In the genomic region with DNA sequence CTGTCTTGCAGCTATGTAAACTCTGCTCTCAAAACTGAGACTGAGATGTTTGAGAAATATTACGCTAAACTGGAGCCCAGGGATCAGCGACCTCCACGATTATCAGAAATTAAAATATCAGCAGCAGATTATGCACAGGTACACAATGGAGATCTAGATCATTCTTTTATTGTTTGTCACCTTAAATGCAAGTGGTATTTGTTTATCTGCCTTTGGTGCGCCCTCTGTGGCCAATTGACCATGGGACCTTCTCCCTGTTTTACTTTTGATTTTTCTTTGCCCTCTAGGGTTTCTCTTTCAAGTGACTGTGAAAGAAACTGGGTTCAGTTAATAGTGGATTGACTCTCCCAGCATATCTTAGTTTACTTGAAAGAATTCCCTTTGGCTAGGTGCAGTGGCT, we compare ENCODE assay signal across 36 cellular contexts. TPM values are rescaled to one million over a fixed set of nuclear protein-coding genes. Genes with fewer than 3 reads are reported as not detected.
"Had no signal": no experiment of that assay in that cellular context is flagged by ENCODE, and none has a peak within 500 bp of the region (broad histone marks: within the 10 kb centered on the region; RNA-seq: fewer than 3 reads in every experiment).

No MANE protein-coding gene starts in this region.

- H3K27me3 ChIP-seq: ascending aorta, cardiac muscle cell had no signal

- H3K9me3 Mint-ChIP-seq: activated CD4-positive, alpha-beta T cell treated with anti-CD3 and anti-CD28 coated beads, Interleukin-2, amount 10 ng/mL, durations not matched to agents 24 days and 14 days; activated CD8-positive, alpha-beta T cell treated with anti-CD3 and anti-CD28 coated beads for 36 hours; activated naive CD4-positive, alpha-beta T cell treated with anti-CD3 and anti-CD28 coated beads, Interleukin-2, amount 50 U/mL, for 24 hours; activated naive CD8-positive, alpha-beta T cell treated with anti-CD3 and anti-CD28 coated beads, Interleukin-2, amount 10 ng/mL, durations not matched to agents 7 days and 5 days; activated T-cell treated with anti-CD3 and anti-CD28 coated beads, Interleukin-2, amount 50 U/mL, for 72 hours; activated T-helper 17 cell treated with anti-CD3 and anti-CD28 coated beads, Interleukin-2, amount 50 U/mL, for 72 hours; central memory CD8-positive, alpha-beta T cell had no signal

- ATAC-seq: activated CD8-positive, alpha-beta T cell treated with anti-CD3 and anti-CD28 coated beads for 36 hours; activated T-cell treated with anti-CD3 and anti-CD28 coated beads, Interleukin-2, amount 50 U/mL, for 72 hours; activated T-helper 17 cell treated with anti-CD3 and anti-CD28 coated beads, Interleukin-2, amount 50 U/mL, for 72 hours had no signal

- H3K27ac Mint-ChIP-seq: activated CD4-positive, alpha-beta T cell treated with anti-CD3 and anti-CD28 coated beads, Interleukin-2, amount 10 ng/mL, durations not matched to agents 24 days and 14 days; activated CD8-positive, alpha-beta T cell treated with anti-CD3 and anti-CD28 coated beads for 36 hours; activated naive CD4-positive, alpha-beta T cell treated with anti-CD3 and anti-CD28 coated beads, Interleukin-2, amount 50 U/mL, for 24 hours; activated naive CD8-positive, alpha-beta T cell treated with anti-CD3 and anti-CD28 coated beads, Interleukin-2, amount 10 ng/mL, durations not matched to agents 7 days and 5 days; activated T-cell treated with anti-CD3 and anti-CD28 coated beads, Interleukin-2, amount 50 U/mL, for 72 hours; activated T-helper 17 cell treated with anti-CD3 and anti-CD28 coated beads, Interleukin-2, amount 50 U/mL, for 72 hours had no signal

- DNase-seq: activated CD4-positive, alpha-beta T cell treated with anti-CD3 and anti-CD28 coated beads for 1 hour; activated CD4-positive, alpha-beta T cell treated with anti-CD3 and anti-CD28 coated beads, Interleukin-2, amount 10 ng/mL, durations not matched to agents 24 days and 14 days; activated CD4-positive, alpha-beta T cell treated with anti-CD3 and anti-CD28 coated beads, Interleukin-2, amount 50 U/mL, for 4 hours; activated CD4-positive, CD25-positive, alpha-beta regulatory T cell; activated CD8-positive, alpha-beta T cell treated with anti-CD3 and anti-CD28 coated beads for 36 hours; activated effector memory CD4-positive, alpha-beta T cell treated with anti-CD3 and anti-CD28 coated beads, Interleukin-2, amount 50 U/mL, for 16 hours; activated naive CD4-positive, alpha-beta T cell treated with Interleukin-2 at 50 U/mL for 16 hours; activated naive CD8-positive, alpha-beta T cell treated with anti-CD3 and anti-CD28 coated beads, Interleukin-2, amount 10 ng/mL, durations not matched to agents 7 days and 5 days; activated T-cell treated with anti-CD3 and anti-CD28 coated beads, Interleukin-2, amount 50 U/mL, for 1 hour; activated T-cell treated with anti-CD3 and anti-CD28 coated beads, Interleukin-2, amount 50 U/mL, for 72 hours; amygdala; NCI-H1092 treated with DMSO at 0.1 percent for 48 hours; NCI-H1417; NCI-H146; NCI-H187; NCI-H2029 treated with DMSO at 0.1 percent for 48 hours; NCI-H226; NCI-H446 treated with DMSO at 0.1 percent for 48 hours; NCI-H524; NCI-H69; NK-92 treated with Interleukin-12 subunit alpha and Interleukin-12 subunit beta, amount 100 ng/mL, for 24 hours; OCI-M1; Right ventricle myocardium superior; SW 1271; T-helper 1 cell; T-helper 2 cell; T-helper 9 cell; WERI-Rb-1 had no signal

- H3K4me1 Mint-ChIP-seq: activated T-helper 17 cell treated with anti-CD3 and anti-CD28 coated beads, Interleukin-2, amount 50 U/mL, for 72 hours had no signal

- H3K27me3 Mint-ChIP-seq: activated CD8-positive, alpha-beta T cell treated with anti-CD3 and anti-CD28 coated beads for 36 hours; activated naive CD4-positive, alpha-beta T cell treated with anti-CD3 and anti-CD28 coated beads, Interleukin-2, amount 50 U/mL, for 24 hours; activated T-helper 17 cell treated with anti-CD3 and anti-CD28 coated beads, Interleukin-2, amount 50 U/mL, for 72 hours had no signal

- H3K9me3 ChIP-seq: ascending aorta had no signal

- H3K4me3 ChIP-seq: ascending aorta, cardiac muscle cell had no signal

- H3K36me3 Mint-ChIP-seq: activated naive CD4-positive, alpha-beta T cell treated with anti-CD3 and anti-CD28 coated beads, Interleukin-2, amount 50 U/mL, for 24 hours; activated naive CD8-positive, alpha-beta T cell treated with anti-CD3 and anti-CD28 coated beads, Interleukin-2, amount 10 ng/mL, durations not matched to agents 7 days and 5 days had no signal

- H3K27ac ChIP-seq: ascending aorta, cardiac muscle cell, WERI-Rb-1 had no signal

- H3K36me3 ChIP-seq: ascending aorta, cardiac muscle cell, WERI-Rb-1 had no signal

- H3K4me3 Mint-ChIP-seq: activated CD4-positive, alpha-beta T cell treated with anti-CD3 and anti-CD28 coated beads, Interleukin-2, amount 10 ng/mL, durations not matched to agents 24 days and 14 days; activated CD8-positive, alpha-beta T cell treated with anti-CD3 and anti-CD28 coated beads for 36 hours; activated naive CD4-positive, alpha-beta T cell treated with anti-CD3 and anti-CD28 coated beads, Interleukin-2, amount 50 U/mL, for 24 hours; activated naive CD8-positive, alpha-beta T cell treated with anti-CD3 and anti-CD28 coated beads, Interleukin-2, amount 10 ng/mL, durations not matched to agents 7 days and 5 days; activated T-cell treated with anti-CD3 and anti-CD28 coated beads, Interleukin-2, amount 50 U/mL, for 72 hours; activated T-helper 17 cell treated with anti-CD3 and anti-CD28 coated beads, Interleukin-2, amount 50 U/mL, for 72 hours; central memory CD8-positive, alpha-beta T cell had no signal

RNA-seq across cellular contexts. Expression of gene PRSS54, which starts 42.1 kb away (rescaled TPM):
- total RNA-seq: activated CD4-positive, alpha-beta T cell treated with anti-CD3 and anti-CD28 coated beads, Interleukin-2, amount 10 ng/mL, durations not matched to agents 24 days and 14 days; activated CD8-positive, alpha-beta memory T cell treated with anti-CD3 and anti-CD28 coated beads for 36 hours; activated CD8-positive, alpha-beta T cell treated with anti-CD3 and anti-CD28 coated beads for 36 hours; activated naive CD8-positive, alpha-beta T cell treated with anti-CD3 and anti-CD28 coated beads, Interleukin-2, amount 10 ng/mL, durations not matched to agents 7 days and 5 days; activated T-cell treated with anti-CD3 and anti-CD28 coated beads, Interleukin-2, amount 50 U/mL, for 72 hours; activated T-helper 17 cell treated with anti-CD3 and anti-CD28 coated beads, Interleukin-2, amount 50 U/mL, for 72 hours; ascending aorta; cardiac muscle cell; chondrocyte; LHCN-M2; Right ventricle myocardium superior had no signal
- polyA plus RNA-seq: cardiac muscle cell had no signal
